Comparison of ENCODE assay signal across 14 cellular contexts in genomic region chr15:31297221-31297879, GRCh38. TPM values are rescaled to one million over a fixed set of nuclear protein-coding genes. Genes with fewer than 3 reads are reported as not detected.
DNase-seq lines count a peak whose midpoint lies in the region; ATAC-seq, FAIRE-seq and TF ChIP-seq lines count a peak whose summit lies in the region.
"Had no signal": no experiment of that assay in that cellular context is flagged by ENCODE, and none has a peak within 500 bp of the region (broad histone marks: within the 10 kb centered on the region; RNA-seq: fewer than 3 reads in every experiment).

No MANE protein-coding gene starts in this region.

- TF ChIP-seq CTCF in A549 (IDR thresholded peaks at IDR 0.05) (no peak), VCaP (conservative IDR thresholded peaks at IDR 0.05) (no peak), progenitor cell of endocrine pancreas (IDR thresholded peaks at IDR 0.05; ENCODE audit: unreplicated experiment) (no peak), left lung (IDR thresholded peaks at IDR 0.05) (no peak)

- CTCF ChIA-PET in A549 (lab: Yijun Ruan, JAX) = interaction anchor here (1.1 to 1.3 kb wide), 4 partner anchors 30 to 137 kb away, joined by 3 to 5 read pairs (median 4); no protein-coding TSS in a partner anchor

- H3K9me3 Mint-ChIP-seq in progenitor cell of endocrine pancreas (ENCODE audit: low read depth) = no peaks in the 10 kb centered on the region
- H3K9me3 Mint-ChIP-seq: activated CD8-positive, alpha-beta T cell treated with anti-CD3 and anti-CD28 coated beads for 36 hours; activated naive CD8-positive, alpha-beta T cell treated with anti-CD3 and anti-CD28 coated beads, Interleukin-2, amount 50 U/mL, for 24 hours; CD8-positive, alpha-beta T cell had no signal

- peak overlapping the region; percentile 71 for H3K4me2 ChIP-seq in A549

- no peaks in the 10 kb centered on the region for H3K36me3 Mint-ChIP-seq in progenitor cell of endocrine pancreas (ENCODE audit: insufficient read depth)
- H3K36me3 Mint-ChIP-seq: CD8-positive, alpha-beta T cell had no signal

- DNase-seq in A549 (ENCODE audit: low read depth in 1 of 2, low spot score in 1 of 2) (no peak), progenitor cell of endocrine pancreas (ENCODE audit: low spot score, unreplicated experiment) (no peak), NCI-H345 treated with DMSO at 0.1 percent for 48 hours (lab: John Stamatoyannopoulos, UW; ENCODE audit: unreplicated experiment) (no peak), left lung (no peak), middle frontal gyrus (ENCODE audit: extremely low spot score, low spot score) (no peak)
- DNase-seq: activated CD8-positive, alpha-beta T cell treated with anti-CD3 and anti-CD28 coated beads for 36 hours; activated naive CD8-positive, alpha-beta T cell treated with anti-CD3 and anti-CD28 coated beads, Interleukin-2, amount 50 U/mL, for 24 hours; NCI-H226; stimulated activated CD4-positive, alpha-beta T cell treated with anti-CD3 and anti-CD28 coated beads, Interleukin-12 subunit alpha, Interleukin-12 subunit beta, amount 100 ng/mL, for 4 hours had no signal

- H3K9me3 ChIP-seq in A549 (no peaks in the 10 kb centered on the region), left lung (no peaks in the 10 kb centered on the region)
- H3K9me3 ChIP-seq: upper lobe of left lung had no signal

- WGBS in A549 (ENCODE audit: missing lambda C conversion rate) = 65% methylated on average over 10 of the region's 10 CpGs

- H3K4me3 Mint-ChIP-seq in progenitor cell of endocrine pancreas (ENCODE audit: low read depth) = peak overlapping the region; percentile 26
- H3K4me3 Mint-ChIP-seq: activated CD8-positive, alpha-beta T cell treated with anti-CD3 and anti-CD28 coated beads for 36 hours; activated naive CD8-positive, alpha-beta T cell treated with anti-CD3 and anti-CD28 coated beads, Interleukin-2, amount 50 U/mL, for 24 hours; CD8-positive, alpha-beta T cell had no signal

- no peaks in the 10 kb centered on the region for H3K27me3 ChIP-seq in layer of hippocampus (ENCODE audit: control insufficient read depth, insufficient read depth, low read length)
- H3K27me3 ChIP-seq in left lung = no peaks in the 10 kb centered on the region
- H3K27me3 ChIP-seq: upper lobe of left lung had no signal

- H3K4me1 ChIP-seq in A549 = peaks cover 69% of the 10 kb centered on the region
- peaks cover 3 to 16% of the 10 kb centered on the region in 2 donors for H3K4me1 ChIP-seq in left lung

- FAIRE-seq in A549 (lab: Jason Lieb, UNC) = no peak

- H3K27ac Mint-ChIP-seq in progenitor cell of endocrine pancreas = peak overlapping the region; percentile 71
- H3K27ac Mint-ChIP-seq: activated CD8-positive, alpha-beta T cell treated with anti-CD3 and anti-CD28 coated beads for 36 hours; activated naive CD8-positive, alpha-beta T cell treated with anti-CD3 and anti-CD28 coated beads, Interleukin-2, amount 50 U/mL, for 24 hours; CD8-positive, alpha-beta T cell had no signal

- intact Hi-C loops in left lung (cut with DNase I) = no loop called here

- TF ChIP-seq EP300 in A549 (IDR thresholded peaks at IDR 0.05) = no peak

- H3K27ac ChIP-seq in A549 (peak overlapping the region; percentile 71 to 88), VCaP (peak overlapping the region; percentile 25; the same call in 1 of the 2 replicates), layer of hippocampus (ENCODE audit: low read depth, low read length) (peak overlapping the region; percentile 82), left lung (no peak overlapping the region)

- ATAC-seq in A549 = peak in 1 of 2 experiments; percentile 10; a peak in 4 of 6 replicates
- no peak for ATAC-seq in GM21423 (IDR thresholded peaks at IDR 0.05; ENCODE audit: unreplicated experiment)
- ATAC-seq in left lung = no peak
- ATAC-seq: activated CD8-positive, alpha-beta T cell treated with anti-CD3 and anti-CD28 coated beads for 36 hours; activated naive CD8-positive, alpha-beta T cell treated with anti-CD3 and anti-CD28 coated beads, Interleukin-2, amount 50 U/mL, for 24 hours; CD8-positive, alpha-beta T cell had no signal

- TF ChIP-seq POLR2A in A549 (IDR thresholded peaks at IDR 0.05; ENCODE audit: low read length) = no peak

- H3K4me3 ChIP-seq in A549 (peak overlapping the region; percentile 3; the same call in 1 of the 3 replicates), left lung (no peak overlapping the region)
- H3K4me3 ChIP-seq: upper lobe of left lung had no signal

- H3K36me3 ChIP-seq in left lung = no peaks in the 10 kb centered on the region
- H3K36me3 ChIP-seq: upper lobe of left lung had no signal

- H3K4me1 Mint-ChIP-seq in progenitor cell of endocrine pancreas (ENCODE audit: low read depth) = peaks cover 25% of the 10 kb centered on the region

- no peak for TF ChIP-seq RAD21 in A549 (conservative IDR thresholded peaks at IDR 0.05 in 1 of 2, IDR thresholded peaks at IDR 0.05 in 1 of 2)

- peaks cover 4% of the 10 kb centered on the region for H3K27me3 Mint-ChIP-seq in progenitor cell of endocrine pancreas
- H3K27me3 Mint-ChIP-seq: activated CD8-positive, alpha-beta T cell treated with anti-CD3 and anti-CD28 coated beads for 36 hours; activated naive CD8-positive, alpha-beta T cell treated with anti-CD3 and anti-CD28 coated beads, Interleukin-2, amount 50 U/mL, for 24 hours had no signal

- POLR2A ChIA-PET in A549 (lab: Yijun Ruan, JAX) = interaction anchor here (1.2 kb wide), 1 partner anchor 29 kb away, joined by 6 read pairs; the partner anchor contains the start of gene KLF13

TF ChIP-seq in A549, 52 proteins besides CTCF, POLR2A, EP300 and RAD21:
- TF ChIP-seq REST (IDR thresholded peaks at IDR 0.05) (no peak), RARB (CRISPR knock-in tag; IDR thresholded peaks at IDR 0.05) (no peak), NR3C1 (IDR thresholded peaks at IDR 0.05) (no peak), NPAS2 (CRISPR knock-in tag; IDR thresholded peaks at IDR 0.05; ENCODE audit: borderline replicate concordance) (no peak)

RNA-seq across cellular contexts. Expression of gene KLF13, which starts 29.3 kb away (rescaled TPM):
- 53.5 and 67.0 TPM in 2 replicates for polyA plus RNA-seq in A549 (2011; rRNA removed)
- 15.0 and 19.2 TPM in 2 replicates for polyA plus RNA-seq in A549 (2012; cell fraction: cytosol; rRNA removed)
- 14.2 and 14.3 TPM in 2 replicates for polyA plus RNA-seq in A549 (2012; cell fraction: nucleus; rRNA removed)
- 42.7 to 53.5 TPM (median 52.5 TPM) in 3 replicates for polyA plus RNA-seq in A549 (2017; fragmentation: RNase III; extraction: RNeasy Plus Mini Kit Qiagen cat#74134 plus additional on column Dnase treatment)
- 38.8 and 42.3 TPM in 2 replicates for polyA minus RNA-seq in A549 (2011; rRNA and poly(A)+ RNA removed)
- 26.9 and 34.0 TPM in 2 replicates for total RNA-seq in progenitor cell of endocrine pancreas
- 100 to 1,000 TPM; 110 to 116 TPM for total RNA-seq in left lung

Comparison
In these comparisons a context has a peak if more than half of its experiments do, and no peak if none do; other contexts are left out.
1. H3K27ac ChIP-seq: peak in A549 (2 of 2), VCaP (single experiment) and layer of hippocampus (single experiment); none in left lung (0 of 2).